ENCODE assay signal across 8 cellular contexts in genomic region chr5:160119905-160120266, GRCh38. TPM values are rescaled to one million over a fixed set of nuclear protein-coding genes. Genes with fewer than 3 reads are reported as not detected.
DNase-seq lines count a peak whose midpoint lies in the region; ATAC-seq and TF ChIP-seq lines count a peak whose summit lies in the region.

No MANE protein-coding gene starts in this region.

- peak overlapping the region; percentile 9 for H3K4me2 ChIP-seq in skeletal muscle satellite cell (ENCODE audit: low read length)

- H3K27me3 ChIP-seq in colonic mucosa (no peaks in the 10 kb centered on the region), skeletal muscle satellite cell (ENCODE audit: control insufficient read depth, insufficient read depth, low read length) (no peaks in the 10 kb centered on the region)

- DNase-seq in colonic mucosa (no peak), OCI-M1 (lab: John Stamatoyannopoulos, UW) (no peak), amygdala (lab: John Stamatoyannopoulos, UW) (no peak), GDM1 (lab: John Stamatoyannopoulos, UW) (no peak)

- H3K9ac ChIP-seq in colonic mucosa (ENCODE audit: low read depth in 2 of 2, low read length in 2 of 2) (no peak overlapping the region), skeletal muscle satellite cell (ENCODE audit: low read depth, low read length) (no peak overlapping the region)

- H3K4me1 ChIP-seq in colonic mucosa (no peaks in the 10 kb centered on the region), skeletal muscle satellite cell (ENCODE audit: control insufficient read depth, insufficient read depth, low read length) (peaks cover 6% of the 10 kb centered on the region)

- intact Hi-C loops in colonic mucosa (cut with DNase I): loop anchor here (5.0 to 10.0 kb wide), 3 partner anchors 67 to 675 kb away; no protein-coding TSS in a partner anchor

- H3K9me3 ChIP-seq in colonic mucosa: no peaks in the 10 kb centered on the region
- no peaks in the 10 kb centered on the region for H3K9me3 ChIP-seq in skeletal muscle satellite cell (replicated peaks; ENCODE audit: low read length)

- no peak overlapping the region for H3K27ac ChIP-seq in colonic mucosa

- H3K36me3 ChIP-seq in colonic mucosa (no peaks in the 10 kb centered on the region), skeletal muscle satellite cell (ENCODE audit: insufficient read depth, low read length) (peaks cover 6% of the 10 kb centered on the region)

- H3K4me3 ChIP-seq in colonic mucosa: peak overlapping the region; percentile 12
- H3K4me3 ChIP-seq in skeletal muscle satellite cell (ENCODE audit: low read length): no peak overlapping the region

- peak; percentile 3 for ATAC-seq in GM19351 (IDR thresholded peaks at IDR 0.05; ENCODE audit: unreplicated experiment)
- peak; percentile 2 for ATAC-seq in HG03196 (IDR thresholded peaks at IDR 0.05; ENCODE audit: unreplicated experiment)
- ATAC-seq in GM21576 (IDR thresholded peaks at IDR 0.05; ENCODE audit: unreplicated experiment): no peak

- peak; percentile 24 for TF ChIP-seq CTCF in colonic mucosa (IDR thresholded peaks at IDR 0.05)

RNA-seq across cellular contexts. Expression of gene PWWP2A, which starts 0.6 kb away (rescaled TPM):
- total RNA-seq in colonic mucosa: 10 to 100 TPM; 44.0 to 47.6 TPM
- total RNA-seq in skeletal muscle satellite cell (2012; rRNA removed): 15.9 and 24.1 TPM in 2 replicates
